Comparison of ENCODE assay signal across 7 cellular contexts in the genomic region with DNA sequence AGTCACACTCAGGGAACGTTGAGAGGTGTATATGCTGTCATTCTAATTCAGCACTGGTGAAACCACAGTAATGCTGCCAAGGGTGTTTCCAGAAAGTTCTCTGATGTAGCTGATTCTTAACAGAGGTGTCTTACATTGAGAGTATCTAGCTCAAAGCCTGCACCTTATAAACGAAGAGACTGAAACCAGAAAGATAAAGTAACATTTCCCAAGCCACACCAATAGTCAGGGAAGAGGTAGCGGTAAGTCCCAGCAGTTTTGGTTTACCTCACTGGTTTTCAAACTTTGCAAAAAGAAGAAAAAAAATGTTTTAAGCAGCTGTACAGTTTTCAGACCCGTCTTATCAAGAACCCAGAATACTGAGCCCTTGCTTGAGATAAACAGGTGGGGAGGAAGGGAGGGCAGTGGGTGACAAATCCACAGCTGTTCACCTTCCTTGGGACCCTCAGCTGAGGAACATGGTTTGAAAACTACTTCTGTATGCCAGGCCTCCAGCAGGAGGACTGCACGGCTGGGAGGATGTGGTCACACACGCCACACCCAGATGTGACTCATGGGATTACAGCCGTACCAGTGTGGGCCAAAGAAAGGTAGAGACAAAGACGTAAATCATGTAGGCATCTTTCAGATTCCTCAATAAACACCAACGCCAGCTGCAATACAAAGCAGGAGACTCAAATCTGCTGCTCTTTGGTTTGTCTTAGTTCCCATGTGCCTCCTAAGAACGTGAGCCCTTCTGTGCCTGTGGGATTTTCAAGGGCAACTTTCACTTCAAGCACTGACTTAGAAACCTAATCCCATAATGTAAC.
DNase-seq lines count a peak whose midpoint lies in the region; ATAC-seq and TF ChIP-seq lines count a peak whose summit lies in the region.

No MANE protein-coding gene starts in this region.

- H3K9me3 ChIP-seq in transverse colon, result no peaks in the 10 kb centered on the region

- ATAC-seq in GM18502 (IDR thresholded peaks at IDR 0.05; ENCODE audit: poor library complexity, unreplicated experiment) (peak; percentile 88), HG02623 (IDR thresholded peaks at IDR 0.05; ENCODE audit: unreplicated experiment) (peak; percentile 73), omental fat pad (ENCODE audit: low FRiP score) (peak; percentile 90)

- TF ChIP-seq CTCF in omental fat pad (IDR thresholded peaks at IDR 0.05) (no peak), transverse colon (IDR thresholded peaks at IDR 0.05) (peak; percentile 21 to 86 (median 34))

- in situ Hi-C loops in transverse colon (cut with MboI; ENCODE audit: low pct_ligation_motif_present in 1 of 4, low pct_unique_long_range_greater_than_20kb in 1 of 4, low sequenced_read_pairs in 3 of 4), result loop anchor here in 2 of 4 donors (10.0 kb wide), 2 partner anchors 154 to 164 kb away; partner anchors contain the start of gene OSBPL3 (in 1 of the 2)

- intact Hi-C loops in transverse colon (cut with DNase I; ENCODE audit: low total_unique reads), result loop anchor here (5.0 to 10.0 kb wide), 3 partner anchors 164 to 456 kb away; partner anchors contain the start of gene OSBPL3

- H3K4me3 ChIP-seq in transverse colon, result no peak overlapping the region

- peaks cover 0 to 3% (median 0%) of the 10 kb centered on the region in 4 donors for H3K36me3 ChIP-seq in transverse colon

- TF ChIP-seq POLR2A in transverse colon (IDR thresholded peaks at IDR 0.05), result peak; percentile 31

- 7 to 23% methylated on average over 2 to 10 of the region's 10 CpGs for WGBS in transverse colon (ENCODE audit: low coverage in 1 of 2), 2 donors

- peaks cover 11 to 33% (median 22%) of the 10 kb centered on the region in 4 donors for H3K4me1 ChIP-seq in transverse colon

- H3K27me3 ChIP-seq in transverse colon, result no peaks in the 10 kb centered on the region

- TF ChIP-seq EP300 in transverse colon (IDR thresholded peaks at IDR 0.05; ENCODE audit: low read depth), result no peak

- DNase-seq in NCI-H187 treated with DMSO at 0.1 percent for 48 hours (lab: John Stamatoyannopoulos, UW) (peak; percentile 21), omental fat pad (ENCODE audit: low spot score) (peak; percentile 37), transverse colon (peak; percentile 84)
- peak; percentile 78 to 83 for DNase-seq in activated CD4-positive, alpha-beta T cell treated with anti-CD3 and anti-CD28 coated beads, Interleukin-2, amount 50 U/mL, for 48 hours
- peak; percentile 74 for DNase-seq in effector CD4-positive, alpha-beta T cell

- peak overlapping the region; percentile 72 to 81 (median 78) for H3K27ac ChIP-seq in transverse colon

Comparison
In these comparisons a context has a peak if more than half of its experiments do, and no peak if none do; other contexts are left out.
1. DNase-seq: peak in every context shown above with its lines; median percentile 84 in transverse colon; 80 in activated CD4-positive, alpha-beta T cell treated with anti-CD3 and anti-CD28 coated beads, Interleukin-2, amount 50 U/mL, for 48 hours; 74 in effector CD4-positive, alpha-beta T cell; 37 in omental fat pad; 21 in NCI-H187 treated with DMSO at 0.1 percent for 48 hours.
2. CTCF ChIP-seq: peak in transverse colon (5 of 5); none in omental fat pad (0 of 3).
3. Peak in every context shown above with its lines, with median percentiles within 50 percentile points of each other: ATAC-seq.